In the genomic region with DNA sequence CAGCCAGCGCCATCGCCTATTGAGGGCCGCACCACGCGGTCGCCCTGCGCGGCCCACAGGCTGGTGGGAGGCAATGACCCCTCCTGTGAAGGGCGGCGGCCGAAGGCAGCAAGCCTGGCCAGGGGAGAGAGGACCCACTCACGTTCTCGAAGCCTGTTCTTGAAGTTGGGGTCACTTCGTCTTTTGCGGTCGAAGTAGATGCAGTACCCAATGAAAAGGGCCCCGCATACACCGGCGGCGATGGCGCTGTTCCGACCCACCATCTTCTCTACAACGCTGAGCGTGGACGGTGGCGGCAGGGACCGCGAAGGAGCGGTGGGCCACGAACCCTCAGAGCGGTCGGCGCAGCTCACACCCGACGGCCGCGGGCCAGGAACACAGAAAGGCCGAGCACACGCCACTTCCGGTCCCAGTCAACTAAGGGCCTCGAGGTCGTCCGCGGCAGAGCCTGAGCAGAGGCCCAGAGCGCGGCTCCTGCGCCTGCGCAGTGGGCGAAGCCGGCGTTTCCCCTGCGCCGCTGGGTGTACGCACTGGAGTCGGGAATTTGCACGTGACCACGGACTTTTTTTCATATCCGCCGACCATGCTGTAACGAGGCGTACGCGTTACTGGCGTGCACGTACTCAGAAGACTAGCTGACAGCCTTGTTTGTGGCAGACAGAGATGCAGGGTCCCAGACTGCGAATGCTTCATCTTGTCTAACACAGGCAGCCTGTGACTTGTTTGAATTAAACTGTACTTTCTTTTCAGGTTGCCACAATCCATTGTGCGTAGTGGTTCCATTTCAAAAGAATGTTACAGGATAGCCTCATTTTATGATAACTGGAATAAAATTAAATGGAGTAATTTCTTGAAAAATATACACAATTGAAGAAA, we compare ENCODE assay signal across 8 cellular contexts. TPM values are rescaled to one million over a fixed set of nuclear protein-coding genes. Genes with fewer than 3 reads are reported as not detected.
DNase-seq lines count a peak whose midpoint lies in the region; ATAC-seq and TF ChIP-seq lines count a peak whose summit lies in the region.

A gene (minus strand): TSS at position 385 of the 876 bp plus-strand sequence. CDS start 122 bp downstream, at position 263.

- H3K4me3 ChIP-seq in GM12865 (ENCODE audit: low read depth, low read length) (peak within 1 kb of the TSS; percentile 87), cardiac muscle cell (peak within 1 kb of the TSS; percentile 80), trophoblast cell (ENCODE audit: low read depth, low read length) (peak within 1 kb of the TSS; percentile 99), transverse colon (peak within 1 kb of the TSS; percentile 71 to 96 (median 90))

- H3K4ac ChIP-seq in trophoblast cell (ENCODE audit: low read depth, low read length): peak within 1 kb of the TSS; percentile 98

- peak within 1 kb of the TSS; percentile 91 for H4K8ac ChIP-seq in trophoblast cell (ENCODE audit: low read depth, low read length)

- H3K27ac ChIP-seq in cardiac muscle cell (peak within 1 kb of the TSS; percentile 97), trophoblast cell (ENCODE audit: low read depth, low read length) (peak within 1 kb of the TSS; percentile 80), transverse colon (peak within 1 kb of the TSS; percentile 87 to 95 (median 94))

- no peak for TF ChIP-seq CTCF in GM12865 (IDR thresholded peaks at IDR 0.05; ENCODE audit: insufficient read depth, low read depth, low read length, missing control alignments)
- no peak for TF ChIP-seq CTCF in cardiac muscle cell (IDR thresholded peaks at IDR 0.05; ENCODE audit: low read depth, low read length)
- no peak for TF ChIP-seq CTCF in transverse colon (IDR thresholded peaks at IDR 0.05)

- peaks cover 20% of the 10 kb centered on the region for H3K79me2 ChIP-seq in trophoblast cell (ENCODE audit: control insufficient read depth, insufficient read depth, low read length, poor library complexity)

- peak within 1 kb of the TSS; percentile 97 for H2AFZ ChIP-seq in trophoblast cell (ENCODE audit: insufficient read depth, low read length, poor library complexity)

- H3K9me3 ChIP-seq in cardiac muscle cell (ENCODE audit: low read depth): no peaks in the 10 kb centered on the region
- peaks cover 1% of the 10 kb centered on the region for H3K9me3 ChIP-seq in trophoblast cell (ENCODE audit: insufficient read depth, low read depth, low read length)
- no peaks in the 10 kb centered on the region for H3K9me3 ChIP-seq in transverse colon

- H3K79me1 ChIP-seq in trophoblast cell (ENCODE audit: low read length): peaks cover 5% of the 10 kb centered on the region

- peak within 1 kb of the TSS; percentile 98 for H3K23ac ChIP-seq in trophoblast cell (ENCODE audit: low read length)

- peak within 1 kb of the TSS; percentile 87 for H2BK120ac ChIP-seq in trophoblast cell (ENCODE audit: insufficient read depth, low read length, poor library complexity)

- in situ Hi-C loops in transverse colon (cut with MboI; ENCODE audit: low pct_ligation_motif_present in 1 of 4, low pct_unique_long_range_greater_than_20kb in 1 of 4, low sequenced_read_pairs in 3 of 4): no loop called here

- peak within 1 kb of the TSS; percentile 97 for H2AK5ac ChIP-seq in trophoblast cell (ENCODE audit: low read length)

- peak within 1 kb of the TSS; percentile 65 for H2BK5ac ChIP-seq in trophoblast cell (ENCODE audit: low read depth, low read length, poor library complexity)

- H3K4me1 ChIP-seq in cardiac muscle cell (ENCODE audit: low read depth) (peaks cover 11% of the 10 kb centered on the region), trophoblast cell (ENCODE audit: control insufficient read depth in 1 of 2, insufficient read depth in 2 of 2, low read length in 2 of 2) (peaks cover 2 to 7% of the 10 kb centered on the region in 2 experiments), transverse colon (peaks cover 0 to 42% (median 12%) of the 10 kb centered on the region in 4 donors)

- H3K18ac ChIP-seq in trophoblast cell (ENCODE audit: low read length): peak within 1 kb of the TSS; percentile 90

- peak within 1 kb of the TSS; percentile 65 for H3K4me2 ChIP-seq in trophoblast cell (ENCODE audit: low read length)

- peak; percentile 96 for ATAC-seq in HG02759 (IDR thresholded peaks at IDR 0.05; ENCODE audit: unreplicated experiment)

- peak within 1 kb of the TSS; percentile 99 for H3K9ac ChIP-seq in trophoblast cell (ENCODE audit: low read length)

- H3K27me3 ChIP-seq in cardiac muscle cell (no peaks in the 10 kb centered on the region), trophoblast cell (ENCODE audit: insufficient read depth, low read length) (no peaks in the 10 kb centered on the region), transverse colon (no peaks in the 10 kb centered on the region)

- DNase-seq in GM12865 (ENCODE audit: low read depth) (peak; percentile 99), NCI-H1417 (lab: John Stamatoyannopoulos, UW) (peak; percentile 97 to 99 (median 98)), SW 1271 (lab: John Stamatoyannopoulos, UW) (peak; percentile 86 to 94), cardiac muscle cell (ENCODE audit: low read depth in 1 of 2, low spot score in 1 of 2) (peak; percentile 98 to 99), trophoblast cell (peak; percentile 100), transverse colon (peak; percentile 97)
- DNase-seq in activated naive CD8-positive, alpha-beta T cell treated with anti-CD3 and anti-CD28 coated beads, Interleukin-2, amount 50 U/mL, for 16 hours (ENCODE audit: low read depth, low spot score): peak; percentile 82

- H4K12ac ChIP-seq in trophoblast cell (ENCODE audit: low read depth, low read length): peak within 1 kb of the TSS; percentile 92

- H3K36me3 ChIP-seq in cardiac muscle cell (peaks cover 7% of the 10 kb centered on the region), trophoblast cell (ENCODE audit: control insufficient read depth in 1 of 2, insufficient read depth in 2 of 2, low read length in 2 of 2) (peaks cover 14 to 17% of the 10 kb centered on the region in 2 experiments), transverse colon (peaks cover 0 to 6% (median under 1%) of the 10 kb centered on the region in 4 donors)

- TF ChIP-seq POLR2A in transverse colon (IDR thresholded peaks at IDR 0.05): peak; percentile 87

- H3K14ac ChIP-seq in trophoblast cell (ENCODE audit: low read length): peak within 1 kb of the TSS; percentile 89

- no peak for TF ChIP-seq EP300 in transverse colon (IDR thresholded peaks at IDR 0.05; ENCODE audit: low read depth)

- H4K91ac ChIP-seq in trophoblast cell (ENCODE audit: low read depth, low read length): peak within 1 kb of the TSS; percentile 89

- H2BK12ac ChIP-seq in trophoblast cell (ENCODE audit: low read length): no peak within 1 kb of the TSS

- WGBS in trophoblast cell (ENCODE audit: extremely low coverage, insufficient coverage, insufficient read length): no CpG with 5 or more reads among the region's 67 CpGs
- WGBS in transverse colon (ENCODE audit: low coverage in 1 of 2), 2 donors: 2 to 27% methylated on average over 2 to 66 of the region's 67 CpGs

- intact Hi-C loops in transverse colon (cut with DNase I; ENCODE audit: low total_unique reads): no loop called here

RNA-seq across cellular contexts. Expression of the gene that starts here (rescaled TPM):
- total RNA-seq in cardiac muscle cell (92.9 and 114 TPM in 2 replicates), transverse colon (10 to 100 TPM; 16.9 to 72.9 (median 54.5) TPM)
- 71.8 and 93.6 TPM in 2 replicates for polyA plus RNA-seq in cardiac muscle cell
- polyA plus RNA-seq in trophoblast cell (2013): 92.6 and 96.4 TPM in 2 replicates

Comparison
In these comparisons a context has a peak if more than half of its experiments do, and no peak if none do; other contexts are left out.
1. Peak in every context shown above with its lines: DNase-seq, ATAC-seq, H3K4me3 ChIP-seq and H3K27ac ChIP-seq.